In genomic region chr7:99551329-99551728, GRCh38 we compare ENCODE assay signal across 8 cellular contexts. TPM values are rescaled to one million over a fixed set of nuclear protein-coding genes. Genes with fewer than 3 reads are reported as not detected.
DNase-seq lines count a peak whose midpoint lies in the region; FAIRE-seq and TF ChIP-seq lines count a peak whose summit lies in the region.

No MANE protein-coding gene starts in this region.

- H2AFZ ChIP-seq in astrocyte (ENCODE audit: low read depth, low read length), result peak overlapping the region; percentile 86

- H3K27me3 Mint-ChIP-seq in activated CD4-positive, alpha-beta T cell treated with anti-CD3 and anti-CD28 coated beads, Interleukin-2, amount 10 ng/mL, durations not matched to agents 7 days and 5 days, result no peaks in the 10 kb centered on the region
- H3K27me3 Mint-ChIP-seq in astrocyte (ENCODE audit: low read depth, unreplicated experiment), result no peaks in the 10 kb centered on the region

- no peaks in the 10 kb centered on the region for H4K20me1 ChIP-seq in astrocyte (ENCODE audit: insufficient read depth, low read length)

- H3K27ac ChIP-seq in astrocyte (ENCODE audit: low read depth, low read length) (peak overlapping the region; percentile 82), testis (peak overlapping the region; percentile 84 to 90)

- TF ChIP-seq CTCF in astrocyte (IDR thresholded peaks at IDR 0.05; ENCODE audit: insufficient read depth, low read depth, low read length) (no peak), testis (IDR thresholded peaks at IDR 0.05) (no peak)

- no peak for TF ChIP-seq POLR2A in testis (IDR thresholded peaks at IDR 0.05)

- H3K27me3 ChIP-seq in astrocyte (ENCODE audit: insufficient read depth, low read length) (no peaks in the 10 kb centered on the region), testis (no peaks in the 10 kb centered on the region)

- no peak for FAIRE-seq in astrocyte (lab: Jason Lieb, UNC)

- peak; percentile 8 for DNase-seq in activated CD4-positive, alpha-beta T cell treated with anti-CD3 and anti-CD28 coated beads, Interleukin-2, amount 10 ng/mL, durations not matched to agents 7 days and 5 days
- no peak for DNase-seq in activated CD4-positive, alpha-beta T cell treated with anti-CD3 and anti-CD28 coated beads for 48 hours
- DNase-seq in astrocyte (ENCODE audit: low read depth) (no peak), kidney glomerular epithelial cell (lab: John Stamatoyannopoulos, UW) (peak; percentile 33), testis (no peak), NCI-H345 (lab: John Stamatoyannopoulos, UW) (no peak)
- no peak for DNase-seq in stimulated activated CD4-positive, alpha-beta T cell treated with anti-CD3 and anti-CD28 coated beads, Interleukin-12 subunit alpha, Interleukin-12 subunit beta, amount 100 ng/mL, for 4 hours
- DNase-seq in activated effector memory CD4-positive, alpha-beta T cell treated with anti-CD3 and anti-CD28 coated beads, Interleukin-2, amount 50 U/mL, for 16 hours, result no peak

- H3K9me3 Mint-ChIP-seq in activated CD4-positive, alpha-beta T cell treated with anti-CD3 and anti-CD28 coated beads, Interleukin-2, amount 10 ng/mL, durations not matched to agents 7 days and 5 days, result peaks cover 18% of the 10 kb centered on the region
- H3K9me3 Mint-ChIP-seq in astrocyte (ENCODE audit: unreplicated experiment), result peaks cover 4% of the 10 kb centered on the region

- CTCF ChIA-PET in activated CD4-positive, alpha-beta T cell treated with anti-CD3 and anti-CD28 coated beads, Interleukin-2, amount 10 ng/mL, durations not matched to agents 7 days and 5 days (lab: Charles Lee), result no interaction called here

- H3K4me1 Mint-ChIP-seq in activated CD4-positive, alpha-beta T cell treated with anti-CD3 and anti-CD28 coated beads, Interleukin-2, amount 10 ng/mL, durations not matched to agents 7 days and 5 days, result peaks cover 37% of the 10 kb centered on the region
- H3K4me1 Mint-ChIP-seq in astrocyte (ENCODE audit: low read depth, unreplicated experiment), result peaks cover 5% of the 10 kb centered on the region

- peak overlapping the region; percentile 94 for H3K27ac Mint-ChIP-seq in activated CD4-positive, alpha-beta T cell treated with anti-CD3 and anti-CD28 coated beads, Interleukin-2, amount 10 ng/mL, durations not matched to agents 7 days and 5 days
- peak overlapping the region; percentile 87 for H3K27ac Mint-ChIP-seq in astrocyte (ENCODE audit: unreplicated experiment)

- H3K9me3 ChIP-seq in astrocyte (ENCODE audit: insufficient read depth, low read depth, low read length) (no peaks in the 10 kb centered on the region), testis (no peaks in the 10 kb centered on the region)

- H3K36me3 ChIP-seq in astrocyte (ENCODE audit: insufficient read depth, low read length) (peaks cover 12% of the 10 kb centered on the region), testis (ENCODE audit: low read depth, missing control alignments) (no peaks in the 10 kb centered on the region)

- H3K36me3 Mint-ChIP-seq in activated CD4-positive, alpha-beta T cell treated with anti-CD3 and anti-CD28 coated beads, Interleukin-2, amount 10 ng/mL, durations not matched to agents 7 days and 5 days (ENCODE audit: low read depth), result peaks cover 49% of the 10 kb centered on the region
- peaks cover 23% of the 10 kb centered on the region for H3K36me3 Mint-ChIP-seq in astrocyte (ENCODE audit: low read depth, unreplicated experiment)

- peaks cover 22% of the 10 kb centered on the region for H3K79me2 ChIP-seq in astrocyte (ENCODE audit: insufficient read depth, low read length)

- H3K4me3 ChIP-seq in astrocyte (ENCODE audit: insufficient read depth, low read depth, low read length) (peak overlapping the region; percentile 79), testis (peak overlapping the region; percentile 85 to 98)

- WGBS in testis, 2 donors, result 3 to 5% methylated on average over 15 of the region's 15 CpGs

- intact Hi-C loops in testis (cut with DNase I; ENCODE audit: low total_unique reads), result loop anchor here (10.0 kb wide), 1 partner anchor 47 kb away; the partner anchor contains the start of genes ZKSCAN5 and ZNF394

- peaks cover 11% of the 10 kb centered on the region for H3K4me1 ChIP-seq in astrocyte (ENCODE audit: insufficient read depth, low read length)
- peaks cover 9% of the 10 kb centered on the region for H3K4me1 ChIP-seq in testis

- H3K9ac ChIP-seq in astrocyte (ENCODE audit: low read length), result peak overlapping the region; percentile 93

- H3K4me3 Mint-ChIP-seq in activated CD4-positive, alpha-beta T cell treated with anti-CD3 and anti-CD28 coated beads, Interleukin-2, amount 10 ng/mL, durations not matched to agents 7 days and 5 days, result peak overlapping the region; percentile 86
- H3K4me3 Mint-ChIP-seq in astrocyte (ENCODE audit: unreplicated experiment), result peak overlapping the region; percentile 90

- H3K4me2 ChIP-seq in astrocyte (ENCODE audit: low read length), result peak overlapping the region; percentile 90

- POLR2A ChIA-PET in activated CD4-positive, alpha-beta T cell treated with anti-CD3 and anti-CD28 coated beads, Interleukin-2, amount 10 ng/mL, durations not matched to agents 7 days and 5 days (lab: Charles Lee), result no interaction called here

RNA-seq across cellular contexts. Expression of gene FAM200A, which starts 0.6 kb away (rescaled TPM):
- total RNA-seq in activated CD4-positive, alpha-beta T cell treated with anti-CD3 and anti-CD28 coated beads, Interleukin-2, amount 10 ng/mL, durations not matched to agents 7 days and 5 days, result 1 to 10 TPM; 4.9 to 5.4 TPM
- 4.7 TPM in 2 replicates for total RNA-seq in astrocyte
- total RNA-seq in testis, result 10 to 100 TPM in 1 of 2 donors, 1 to 10 TPM in 1; 9.2 to 11.5 TPM
- polyA plus RNA-seq in testis (ENCODE audit: insufficient read depth, low read depth, low replicate concordance), result 11.4 TPM

RNA-seq across cellular contexts. Expression of gene ZNF655, which starts 7.1 kb away (rescaled TPM):
- 10 to 100 TPM; 92.0 to 92.7 TPM for total RNA-seq in activated CD4-positive, alpha-beta T cell treated with anti-CD3 and anti-CD28 coated beads, Interleukin-2, amount 10 ng/mL, durations not matched to agents 7 days and 5 days
- 54.1 and 59.7 TPM in 2 replicates for total RNA-seq in astrocyte
- total RNA-seq in testis, result 100 to 1,000 TPM; 120 to 149 TPM
- 45.9 TPM for polyA plus RNA-seq in testis (ENCODE audit: insufficient read depth, low read depth, low replicate concordance)

RNA-seq across cellular contexts. Expression of gene TMEM225B, which starts 46.7 kb away (rescaled TPM):
- 1 to 10 TPM; 1.2 to 1.3 TPM for total RNA-seq in activated CD4-positive, alpha-beta T cell treated with anti-CD3 and anti-CD28 coated beads, Interleukin-2, amount 10 ng/mL, durations not matched to agents 7 days and 5 days
- total RNA-seq in astrocyte (0.23 and 0.43 TPM in 2 replicates), testis (10 to 100 TPM; 57.0 to 62.1 TPM)
- polyA plus RNA-seq in testis (ENCODE audit: insufficient read depth, low read depth, low replicate concordance), result 406 TPM

RNA-seq across cellular contexts. Expression of gene ZKSCAN5, which starts 46.9 kb away (rescaled TPM):
- 10 to 100 TPM; 14.1 to 15.2 TPM for total RNA-seq in activated CD4-positive, alpha-beta T cell treated with anti-CD3 and anti-CD28 coated beads, Interleukin-2, amount 10 ng/mL, durations not matched to agents 7 days and 5 days
- total RNA-seq in astrocyte (15.3 and 16.4 TPM in 2 replicates), testis (10 to 100 TPM; 19.9 to 24.9 TPM)
- 24.7 TPM for polyA plus RNA-seq in testis (ENCODE audit: insufficient read depth, low read depth, low replicate concordance)

RNA-seq across cellular contexts. Expression of gene ZNF394, which starts 51.2 kb away (rescaled TPM):
- total RNA-seq in activated CD4-positive, alpha-beta T cell treated with anti-CD3 and anti-CD28 coated beads, Interleukin-2, amount 10 ng/mL, durations not matched to agents 7 days and 5 days, result 10 to 100 TPM; 52.1 to 53.1 TPM
- total RNA-seq in astrocyte, result 20.0 and 25.7 TPM in 2 replicates
- 10 to 100 TPM; 45.3 to 65.0 TPM for total RNA-seq in testis
- polyA plus RNA-seq in testis (ENCODE audit: insufficient read depth, low read depth, low replicate concordance), result 24.6 TPM

Comparison
In these comparisons a context has a peak if more than half of its experiments do, and no peak if none do; other contexts are left out.
1. DNase-seq: peak in activated CD4-positive, alpha-beta T cell treated with anti-CD3 and anti-CD28 coated beads, Interleukin-2, amount 10 ng/mL, durations not matched to agents 7 days and 5 days (single experiment) and kidney glomerular epithelial cell (single experiment); none in activated CD4-positive, alpha-beta T cell treated with anti-CD3 and anti-CD28 coated beads for 48 hours (single experiment), astrocyte (single experiment), testis (single experiment), NCI-H345 (single experiment), stimulated activated CD4-positive, alpha-beta T cell treated with anti-CD3 and anti-CD28 coated beads, Interleukin-12 subunit alpha, Interleukin-12 subunit beta, amount 100 ng/mL, for 4 hours (single experiment) and activated effector memory CD4-positive, alpha-beta T cell treated with anti-CD3 and anti-CD28 coated beads, Interleukin-2, amount 50 U/mL, for 16 hours (single experiment).
2. RNA of gene TMEM225B, which starts 46.7 kb away (total RNA-seq): 57.0 to 62.1 TPM in testis; 1.2 to 1.3 TPM in activated CD4-positive, alpha-beta T cell treated with anti-CD3 and anti-CD28 coated beads, Interleukin-2, amount 10 ng/mL, durations not matched to agents 7 days and 5 days and 0.23 to 0.43 TPM in astrocyte; every median in the first group is over 10 times any median in the second.